28 cellular contexts compared by ENCODE assay signal in genomic region chrX:35166023-35166422, GRCh38.
DNase-seq lines count a peak whose midpoint lies in the region; ATAC-seq, FAIRE-seq and TF ChIP-seq lines count a peak whose summit lies in the region.
"Had no signal": no experiment of that assay in that cellular context is flagged by ENCODE, and none has a peak within 500 bp of the region (broad histone marks: within the 10 kb centered on the region; RNA-seq: fewer than 3 reads in every experiment).

No MANE protein-coding gene starts in this region.

- no peaks in the 10 kb centered on the region for H3K9me3 Mint-ChIP-seq in activated CD4-positive, alpha-beta T cell treated with anti-CD3 and anti-CD28 coated beads, Interleukin-2, amount 10 ng/mL, durations not matched to agents 7 days and 5 days
- no peaks in the 10 kb centered on the region for H3K9me3 Mint-ChIP-seq in Calu3 (ENCODE audit: low read depth, unreplicated experiment)
- H3K9me3 Mint-ChIP-seq: effector memory CD8-positive, alpha-beta T cell; stimulated activated naive CD8-positive, alpha-beta T cell treated with anti-CD3 and anti-CD28 coated beads, Interleukin-15, Interleukin-2, amounts not matched to agents 100 ng/mL and 50 ng/mL, for 24 hours had no signal

- SMC1A ChIA-PET in GM12878 (lab: Charles Lee; ENCODE audit: uncharacterized antibody, unreplicated experiment) = no interaction called here

- no peaks in the 10 kb centered on the region for H3K27me3 Mint-ChIP-seq in activated CD4-positive, alpha-beta T cell treated with anti-CD3 and anti-CD28 coated beads, Interleukin-2, amount 10 ng/mL, durations not matched to agents 7 days and 5 days
- no peaks in the 10 kb centered on the region for H3K27me3 Mint-ChIP-seq in Calu3 (ENCODE audit: unreplicated experiment)
- H3K27me3 Mint-ChIP-seq: CD4-positive, CD25-positive, alpha-beta regulatory T cell; effector memory CD8-positive, alpha-beta T cell; IgD-negative memory B cell; stimulated activated naive CD8-positive, alpha-beta T cell treated with anti-CD3 and anti-CD28 coated beads, Interleukin-15, Interleukin-2, amounts not matched to agents 100 ng/mL and 50 ng/mL, for 24 hours; T-helper 17 cell had no signal

- H3K9me3 ChIP-seq in MM.1S (replicated peaks; ENCODE audit: insufficient read depth, low read length) (no peaks in the 10 kb centered on the region), GM12878 (replicated peaks; ENCODE audit: control insufficient read depth, insufficient read depth, low read length) (no peaks in the 10 kb centered on the region)
- H3K9me3 ChIP-seq: breast epithelium, pancreas, tibial artery had no signal

- TF ChIP-seq POLR2A in GM12878 (IDR thresholded peaks at IDR 0.05; ENCODE audit: low read depth, low read length) = no peak

- no peaks in the 10 kb centered on the region for H3K36me3 ChIP-seq in MM.1S (replicated peaks; ENCODE audit: insufficient read depth, low read length)
- no peaks in the 10 kb centered on the region for H3K36me3 ChIP-seq in GM12878 (ENCODE audit: control insufficient read depth in 2 of 2, insufficient read depth in 2 of 2, low read length in 1 of 2)
- H3K36me3 ChIP-seq: breast epithelium, pancreas, tibial artery had no signal

- CTCF ChIA-PET in GM12878 (lab: Yijun Ruan, JAX) = no interaction called here
- CTCF ChIA-PET in activated CD4-positive, alpha-beta T cell treated with anti-CD3 and anti-CD28 coated beads, Interleukin-2, amount 10 ng/mL, durations not matched to agents 7 days and 5 days (lab: Charles Lee) = no interaction called here
- CTCF ChIA-PET in Calu3 (lab: Charles Lee) = no interaction called here

- no peaks in the 10 kb centered on the region for H3F3A ChIP-seq in MM.1S (ENCODE audit: insufficient read depth, low read length)

- H3K27ac Mint-ChIP-seq in activated CD4-positive, alpha-beta T cell treated with anti-CD3 and anti-CD28 coated beads, Interleukin-2, amount 10 ng/mL, durations not matched to agents 7 days and 5 days = no peak overlapping the region
- H3K27ac Mint-ChIP-seq in Calu3 (ENCODE audit: unreplicated experiment) = no peak overlapping the region
- H3K27ac Mint-ChIP-seq: effector memory CD8-positive, alpha-beta T cell; IgD-negative memory B cell; natural killer cell; stimulated activated naive CD8-positive, alpha-beta T cell treated with anti-CD3 and anti-CD28 coated beads, Interleukin-15, Interleukin-2, amounts not matched to agents 100 ng/mL and 50 ng/mL, for 24 hours; T-helper 17 cell had no signal

- intact Hi-C loops in GM12878 (cut with micrococcal nuclease; ENCODE audit: unreplicated experiment) (no loop called here), posterior vena cava (cut with DNase I) (no loop called here), Calu3 (cut with micrococcal nuclease; ENCODE audit: unreplicated experiment) (no loop called here)

- RAD21 ChIA-PET in GM12878 (lab: Charles Lee; ENCODE audit: unreplicated experiment) = no interaction called here

- no peak for TF ChIP-seq CTCF in MM.1S (IDR thresholded peaks at IDR 0.05; ENCODE audit: low read length)
- TF ChIP-seq CTCF in GM12878 (IDR thresholded peaks at IDR 0.05 in 2 of 3, conservative IDR thresholded peaks at IDR 0.05 in 1 of 3; ENCODE audit: control insufficient read depth in 2 of 3, extremely low read depth in 1 of 3, insufficient read depth in 1 of 3, low read depth in 3 of 3, low read length in 3 of 3) = no peak
- TF ChIP-seq CTCF in Calu3 (IDR thresholded peaks at IDR 0.05; ENCODE audit: unreplicated experiment) = no peak

- H3K4me1 Mint-ChIP-seq in activated CD4-positive, alpha-beta T cell treated with anti-CD3 and anti-CD28 coated beads, Interleukin-2, amount 10 ng/mL, durations not matched to agents 7 days and 5 days = no peaks in the 10 kb centered on the region
- no peaks in the 10 kb centered on the region for H3K4me1 Mint-ChIP-seq in Calu3 (ENCODE audit: low read depth, unreplicated experiment)
- H3K4me1 Mint-ChIP-seq: CD4-positive, CD25-positive, alpha-beta regulatory T cell; IgD-negative memory B cell; natural killer cell; T-helper 17 cell had no signal

- WGBS in GM12878 (ENCODE audit: insufficient coverage, insufficient replicate concordance, low lambda C conversion rate, missing lambda C conversion rate) = 0% methylated on average over 2 of the region's 2 CpGs

- H2AFZ ChIP-seq in MM.1S (ENCODE audit: low read length) (no peak overlapping the region), GM12878 (ENCODE audit: control insufficient read depth, low read depth, low read length) (no peak overlapping the region)
- H2AFZ ChIP-seq: GM23248 had no signal

- no peak overlapping the region for H3K9ac ChIP-seq in MM.1S (ENCODE audit: low read length)
- H3K9ac ChIP-seq in GM12878 (ENCODE audit: control insufficient read depth, insufficient read depth, low read length) = no peak overlapping the region
- H3K9ac ChIP-seq: GM23248 had no signal

- H3K9me2 ChIP-seq in MM.1S (replicated peaks; ENCODE audit: insufficient read depth, low read length) = no peaks in the 10 kb centered on the region

- POLR2A ChIA-PET in GM12878 (lab: Charles Lee) = no interaction called here
- POLR2A ChIA-PET in activated CD4-positive, alpha-beta T cell treated with anti-CD3 and anti-CD28 coated beads, Interleukin-2, amount 10 ng/mL, durations not matched to agents 7 days and 5 days (lab: Charles Lee) = no interaction called here

- H3K79me2 ChIP-seq in MM.1S (ENCODE audit: low read length) = no peaks in the 10 kb centered on the region
- no peaks in the 10 kb centered on the region for H3K79me2 ChIP-seq in GM12878 (ENCODE audit: control insufficient read depth, insufficient read depth, low read length)

- in situ Hi-C loops in GM12878 (cut with MboI) = no loop called here

- no peak for TF ChIP-seq RAD21 in GM12878 (IDR thresholded peaks at IDR 0.05; ENCODE audit: insufficient read depth, low read depth, low read length)

- no peaks in the 10 kb centered on the region for H3K36me3 Mint-ChIP-seq in activated CD4-positive, alpha-beta T cell treated with anti-CD3 and anti-CD28 coated beads, Interleukin-2, amount 10 ng/mL, durations not matched to agents 7 days and 5 days (ENCODE audit: low read depth)
- H3K36me3 Mint-ChIP-seq in Calu3 (ENCODE audit: insufficient read depth, unreplicated experiment) = no peaks in the 10 kb centered on the region
- H3K36me3 Mint-ChIP-seq: CD4-positive, CD25-positive, alpha-beta regulatory T cell; IgD-negative memory B cell; natural killer cell had no signal

- H3K27me3 ChIP-seq in MM.1S (replicated peaks; ENCODE audit: insufficient read depth, low read length) (no peaks in the 10 kb centered on the region), GM12878 (replicated peaks in 1 of 2; ENCODE audit: control insufficient read depth in 2 of 2, insufficient read depth in 2 of 2, low read length in 1 of 2) (no peaks in the 10 kb centered on the region)
- H3K27me3 ChIP-seq: breast epithelium, tibial artery had no signal

- H4K20me1 ChIP-seq in MM.1S (ENCODE audit: insufficient read depth, low read length) = no peaks in the 10 kb centered on the region
- no peaks in the 10 kb centered on the region for H4K20me1 ChIP-seq in GM12878 (ENCODE audit: control insufficient read depth, insufficient read depth)

- H3K4me1 ChIP-seq in MM.1S (ENCODE audit: low read length) (no peaks in the 10 kb centered on the region), GM12878 (ENCODE audit: control insufficient read depth, insufficient read depth, low read length) (no peaks in the 10 kb centered on the region)
- H3K4me1 ChIP-seq: breast epithelium, pancreas, tibial artery had no signal

- ATAC-seq in GM12878 (peak; percentile 53), left lobe of liver (peak; percentile 61)
- ATAC-seq: effector memory CD8-positive, alpha-beta T cell; left cardiac atrium; natural killer cell; pancreas; sciatic nerve; T-helper 17 cell had no signal

- BruUV-seq in GM12878 (replicated peaks; lab: Mats Ljungman, UMichigan) (no TSS peak), Calu3 (replicated peaks; lab: Mats Ljungman, UMichigan) (no TSS peak)

- H3K4me2 ChIP-seq in MM.1S (ENCODE audit: low read depth, low read length) (no peak overlapping the region), GM12878 (ENCODE audit: control insufficient read depth, insufficient read depth) (no peak overlapping the region)

- no peak overlapping the region for H3K27ac ChIP-seq in MM.1S (ENCODE audit: low read length)
- no peak overlapping the region for H3K27ac ChIP-seq in GM12878 (ENCODE audit: control insufficient read depth, insufficient read depth)
- H3K27ac ChIP-seq: breast epithelium, coronary artery, GM23248, pancreas, SK-N-MC, tibial artery had no signal

- TF ChIP-seq EP300 in GM12878 (IDR thresholded peaks at IDR 0.05; ENCODE audit: borderline replicate concordance in 1 of 2, control insufficient read depth in 1 of 2, low read depth in 2 of 2, low read length in 2 of 2) = no peak

- H3K4me3 ChIP-seq in MM.1S (ENCODE audit: low read length) (no peak overlapping the region), GM12878 (no peak overlapping the region)
- H3K4me3 ChIP-seq: breast epithelium, coronary artery, GM23248, pancreas, SK-N-MC, tibial artery had no signal

- no peak overlapping the region for H3K4me3 Mint-ChIP-seq in activated CD4-positive, alpha-beta T cell treated with anti-CD3 and anti-CD28 coated beads, Interleukin-2, amount 10 ng/mL, durations not matched to agents 7 days and 5 days
- H3K4me3 Mint-ChIP-seq in Calu3 (ENCODE audit: low read depth, unreplicated experiment) = no peak overlapping the region
- H3K4me3 Mint-ChIP-seq: CD4-positive, CD25-positive, alpha-beta regulatory T cell; effector memory CD8-positive, alpha-beta T cell; IgD-negative memory B cell; natural killer cell; stimulated activated naive CD8-positive, alpha-beta T cell treated with anti-CD3 and anti-CD28 coated beads, Interleukin-15, Interleukin-2, amounts not matched to agents 100 ng/mL and 50 ng/mL, for 24 hours; T-helper 17 cell had no signal

- DNase-seq in MM.1S (peak; percentile 39), GM12878 (ENCODE audit: low read depth, low spot score) (no peak), left lobe of liver (ENCODE audit: low spot score) (no peak), globus pallidus (ENCODE audit: low spot score) (no peak), posterior vena cava (ENCODE audit: low spot score) (no peak), Calu3 (no peak)
- DNase-seq in activated CD4-positive, alpha-beta T cell treated with anti-CD3 and anti-CD28 coated beads, Interleukin-2, amount 10 ng/mL, durations not matched to agents 7 days and 5 days = no peak
- DNase-seq: activated CD4-positive, alpha-beta T cell treated with anti-CD3 and anti-CD28 coated beads for 1 hour; activated gamma-delta T cell treated with Interleukin-2 at 50 U/mL for 16 hours; activated T-cell treated with anti-CD3 and anti-CD28 coated beads, Interleukin-2, amount 50 U/mL, for 1 hour; CD4-positive, CD25-positive, alpha-beta regulatory T cell; DMS153; effector memory CD8-positive, alpha-beta T cell; glutamatergic neuron; GM23248; left cardiac atrium; natural killer cell; NCI-H2171 treated with DMSO at 0.1 percent for 48 hours; NCI-H526; pancreas; T-helper 17 cell; tibial artery had no signal

- FAIRE-seq in GM12878 (lab: Jason Lieb, UNC) = no peak

TF ChIP-seq in GM12878, 131 proteins besides CTCF, POLR2A, EP300 and RAD21 (continues in another document):
- no peak for TF ChIP-seq EZH2 (IDR thresholded peaks at IDR 0.05; ENCODE audit: borderline replicate concordance, control insufficient read depth, low read depth, low read length)
- no peak for TF ChIP-seq DPF2 (IDR thresholded peaks at IDR 0.05)
- TF ChIP-seq LARP7 (IDR thresholded peaks at IDR 0.05) = no peak
- no peak for TF ChIP-seq RBBP5 (conservative IDR thresholded peaks at IDR 0.05)
- no peak for TF ChIP-seq TBL1XR1 (IDR thresholded peaks at IDR 0.05; ENCODE audit: low read depth, low read length)
